In genomic region chr2:239197146-239197545, GRCh38 we compare ENCODE assay signal across 30 cellular contexts.
DNase-seq lines count a peak whose midpoint lies in the region; ATAC-seq and TF ChIP-seq lines count a peak whose summit lies in the region.
"Had no signal": no experiment of that assay in that cellular context is flagged by ENCODE, and none has a peak within 500 bp of the region (broad histone marks: within the 10 kb centered on the region; RNA-seq: fewer than 3 reads in every experiment).

No MANE protein-coding gene starts in this region.

- no peak for TF ChIP-seq POLR2A in sigmoid colon (IDR thresholded peaks at IDR 0.05)

- H3K27ac ChIP-seq in left ventricle myocardium inferior (replicated peaks) (no peak overlapping the region), sigmoid colon (no peak overlapping the region)
- H3K27ac ChIP-seq: A549, HL-60, PC-9, skin epidermis had no signal

- no peak for ATAC-seq in HG03139 (IDR thresholded peaks at IDR 0.05; ENCODE audit: unreplicated experiment)
- ATAC-seq in GM19328 (IDR thresholded peaks at IDR 0.05; ENCODE audit: unreplicated experiment) = no peak
- ATAC-seq: A549; activated CD4-positive, CD25-positive, alpha-beta regulatory T cell treated with anti-CD3 and anti-CD28 coated beads, Interleukin-2, amount 50 U/mL, for 24 hours had no signal

- no peak for TF ChIP-seq EP300 in sigmoid colon (IDR thresholded peaks at IDR 0.05)

- no peak overlapping the region for H3K4me3 ChIP-seq in left ventricle myocardium inferior
- no peak overlapping the region for H3K4me3 ChIP-seq in sigmoid colon
- H3K4me3 ChIP-seq: A549, PC-9, skin epidermis, testis had no signal

- WGBS in sigmoid colon, 2 donors = 92 to 97% methylated on average over 19 of the region's 19 CpGs

- peaks cover 10% of the 10 kb centered on the region for H3K36me3 ChIP-seq in left ventricle myocardium inferior
- H3K36me3 ChIP-seq in sigmoid colon = peaks cover 0 to 31% (median 4%) of the 10 kb centered on the region in 4 donors

- TF ChIP-seq CTCF in left ventricle myocardium inferior (IDR thresholded peaks at IDR 0.05; ENCODE audit: borderline replicate concordance) (no peak), sigmoid colon (IDR thresholded peaks at IDR 0.05) (no peak)

- peaks cover 40% of the 10 kb centered on the region for H3K4me1 ChIP-seq in left ventricle myocardium inferior
- peaks cover 0 to 74% (median 69%) of the 10 kb centered on the region in 4 donors for H3K4me1 ChIP-seq in sigmoid colon
- H3K4me1 ChIP-seq: A549 had no signal

- intact Hi-C loops in cardiac septum (cut with DNase I) = no loop called here
- intact Hi-C loops in left ventricle myocardium inferior (cut with micrococcal nuclease) = no loop called here
- intact Hi-C loops in sigmoid colon (cut with DNase I) = no loop called here

- H3K27me3 ChIP-seq in left ventricle myocardium inferior (ENCODE audit: low read depth) (no peaks in the 10 kb centered on the region), sigmoid colon (no peaks in the 10 kb centered on the region)
- H3K27me3 ChIP-seq: testis had no signal

- H3K9me3 ChIP-seq in left ventricle myocardium inferior (replicated peaks) = no peaks in the 10 kb centered on the region
- H3K9me3 ChIP-seq in sigmoid colon = no peaks in the 10 kb centered on the region
- H3K9me3 ChIP-seq: A549, testis had no signal

- DNase-seq in cardiac septum (ENCODE audit: low spot score) = peak; percentile 74
- DNase-seq in left ventricle myocardium inferior = no peak
- peak; percentile 34 for DNase-seq in islet precursor cell
- DNase-seq in sigmoid colon = peak; percentile 65
- DNase-seq in ureter (ENCODE audit: low spot score) = peak; percentile 37
- DNase-seq in activated gamma-delta T cell treated with Interleukin-2 at 50 U/mL for 16 hours = no peak
- DNase-seq: activated CD4-positive, alpha-beta T cell treated with anti-CD3 and anti-CD28 coated beads, Interleukin-2, amount 50 U/mL, for 4 hours; activated naive CD8-positive, alpha-beta T cell treated with anti-CD3 and anti-CD28 coated beads, Interleukin-2, amount 10 ng/mL, durations not matched to agents 7 days and 5 days; caudate nucleus; CD4-positive, alpha-beta memory T cell; dermis blood vessel endothelial cell; GOT3; HFFc6; Karpas-422; naive B cell; NCI-H1417 treated with DMSO at 0.1 percent for 48 hours; NCI-H2029 treated with DMSO at 0.1 percent for 48 hours; NCI-H524 treated with DMSO at 0.1 percent for 48 hours; NK-92 treated with Interleukin-12 subunit alpha and Interleukin-12 subunit beta, amount 100 ng/mL, for 24 hours; PC-9; SHP77; stimulated activated naive CD4-positive, alpha-beta T cell; T-helper 2 cell; testis had no signal

Comparison
In these comparisons a context has a peak if more than half of its experiments do, and no peak if none do; other contexts are left out.
1. DNase-seq: peak in cardiac septum (single experiment), islet precursor cell (single experiment), sigmoid colon (single experiment) and ureter (single experiment); none in left ventricle myocardium inferior (single experiment) and activated gamma-delta T cell treated with Interleukin-2 at 50 U/mL for 16 hours (single experiment).